1 cellular context compared by ENCODE assay signal in the genomic region with DNA sequence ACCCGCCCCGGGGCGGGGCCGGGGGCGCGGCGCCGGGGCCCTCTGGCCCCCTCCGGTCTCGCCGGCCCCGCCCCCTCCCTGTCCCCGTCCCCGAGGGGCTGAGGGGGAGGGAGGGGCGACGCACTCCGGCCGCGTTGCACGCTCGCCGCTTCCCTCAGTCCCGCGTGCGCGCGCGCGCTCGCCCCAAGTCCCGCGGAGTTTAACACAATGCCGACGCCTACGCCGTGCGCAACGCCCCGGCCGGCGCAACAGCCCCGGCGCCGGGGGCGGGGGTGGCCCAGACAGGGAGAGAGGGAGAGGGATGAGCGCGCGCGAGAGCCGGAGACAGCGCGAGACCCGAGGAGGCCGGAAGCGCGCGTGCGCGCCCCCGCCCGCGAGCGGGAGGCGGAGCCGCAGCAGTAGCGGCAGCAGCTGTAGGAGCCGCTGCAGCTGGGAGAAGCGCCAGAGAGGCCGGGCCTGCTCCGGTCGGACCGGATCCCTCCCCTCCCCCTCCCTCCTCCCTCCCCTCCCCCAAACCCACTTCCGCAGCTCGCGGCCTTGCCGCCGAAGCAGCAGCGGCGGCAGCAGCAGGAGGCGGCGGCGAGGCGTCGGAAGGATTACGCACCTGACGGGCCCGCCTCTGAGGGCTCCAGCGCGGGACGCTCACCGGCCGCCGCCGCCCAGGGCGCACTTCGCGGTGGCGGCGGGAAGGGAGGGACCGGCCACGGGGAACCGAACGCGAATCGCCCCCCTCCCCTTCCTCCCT.
TF ChIP-seq lines count a peak whose summit lies in the region.

No MANE protein-coding gene starts in this region.

TF ChIP-seq in HEK293, 187 proteins besides CTCF, POLR2A, EP300 and RAD21 (continued from another document and continues in another):
- TF ChIP-seq, protein P1, sequence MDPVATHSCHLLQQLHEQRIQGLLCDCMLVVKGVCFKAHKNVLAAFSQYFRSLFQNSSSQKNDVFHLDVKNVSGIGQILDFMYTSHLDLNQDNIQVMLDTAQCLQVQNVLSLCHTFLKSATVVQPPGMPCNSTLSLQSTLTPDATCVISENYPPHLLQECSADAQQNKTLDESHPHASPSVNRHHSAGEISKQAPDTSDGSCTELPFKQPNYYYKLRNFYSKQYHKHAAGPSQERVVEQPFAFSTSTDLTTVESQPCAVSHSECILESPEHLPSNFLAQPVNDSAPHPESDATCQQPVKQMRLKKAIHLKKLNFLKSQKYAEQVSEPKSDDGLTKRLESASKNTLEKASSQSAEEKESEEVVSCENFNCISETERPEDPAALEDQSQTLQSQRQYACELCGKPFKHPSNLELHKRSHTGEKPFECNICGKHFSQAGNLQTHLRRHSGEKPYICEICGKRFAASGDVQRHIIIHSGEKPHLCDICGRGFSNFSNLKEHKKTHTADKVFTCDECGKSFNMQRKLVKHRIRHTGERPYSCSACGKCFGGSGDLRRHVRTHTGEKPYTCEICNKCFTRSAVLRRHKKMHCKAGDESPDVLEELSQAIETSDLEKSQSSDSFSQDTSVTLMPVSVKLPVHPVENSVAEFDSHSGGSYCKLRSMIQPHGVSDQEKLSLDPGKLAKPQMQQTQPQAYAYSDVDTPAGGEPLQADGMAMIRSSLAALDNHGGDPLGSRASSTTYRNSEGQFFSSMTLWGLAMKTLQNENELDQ (tag by site-specific recombination; IDR thresholded peaks at IDR 0.05; ENCODE audit: low read depth) = no peak
- TF ChIP-seq ZNF549 (tag by site-specific recombination; IDR thresholded peaks at IDR 0.05) (no peak), ZNF221 (tag by site-specific recombination; IDR thresholded peaks at IDR 0.05; ENCODE audit: borderline replicate concordance) (no peak), ZNF266 (tag by site-specific recombination; IDR thresholded peaks at IDR 0.05; ENCODE audit: low read depth) (no peak), ZFP69B (tag by site-specific recombination; IDR thresholded peaks at IDR 0.05) (no peak), ZNF830 (tag by site-specific recombination; IDR thresholded peaks at IDR 0.05; ENCODE audit: low read depth) (no peak), ZNF366 (tag by site-specific recombination; conservative IDR thresholded peaks at IDR 0.05) (peak; percentile 60), ZNF114 (tag by site-specific recombination; IDR thresholded peaks at IDR 0.05) (no peak), GLIS2 (tag by site-specific recombination; IDR thresholded peaks at IDR 0.05) (no peak), ZNF747 (tag by site-specific recombination; IDR thresholded peaks at IDR 0.05) (no peak), ZNF560 (tag by site-specific recombination; IDR thresholded peaks at IDR 0.05; ENCODE audit: borderline replicate concordance) (no peak), ZNF112 (tag by site-specific recombination; IDR thresholded peaks at IDR 0.05) (no peak), ZNF223 (tag by site-specific recombination; IDR thresholded peaks at IDR 0.05) (no peak), ZNF2 (tag by site-specific recombination; IDR thresholded peaks at IDR 0.05) (no peak), ZNF501 (tag by site-specific recombination; IDR thresholded peaks at IDR 0.05) (no peak), ZNF768 (tag by site-specific recombination; IDR thresholded peaks at IDR 0.05) (no peak), KLF1 (tag by site-specific recombination; IDR thresholded peaks at IDR 0.05) (peak; percentile 10; the same call in 1 of the 2 replicates)
- TF ChIP-seq, protein P2, sequence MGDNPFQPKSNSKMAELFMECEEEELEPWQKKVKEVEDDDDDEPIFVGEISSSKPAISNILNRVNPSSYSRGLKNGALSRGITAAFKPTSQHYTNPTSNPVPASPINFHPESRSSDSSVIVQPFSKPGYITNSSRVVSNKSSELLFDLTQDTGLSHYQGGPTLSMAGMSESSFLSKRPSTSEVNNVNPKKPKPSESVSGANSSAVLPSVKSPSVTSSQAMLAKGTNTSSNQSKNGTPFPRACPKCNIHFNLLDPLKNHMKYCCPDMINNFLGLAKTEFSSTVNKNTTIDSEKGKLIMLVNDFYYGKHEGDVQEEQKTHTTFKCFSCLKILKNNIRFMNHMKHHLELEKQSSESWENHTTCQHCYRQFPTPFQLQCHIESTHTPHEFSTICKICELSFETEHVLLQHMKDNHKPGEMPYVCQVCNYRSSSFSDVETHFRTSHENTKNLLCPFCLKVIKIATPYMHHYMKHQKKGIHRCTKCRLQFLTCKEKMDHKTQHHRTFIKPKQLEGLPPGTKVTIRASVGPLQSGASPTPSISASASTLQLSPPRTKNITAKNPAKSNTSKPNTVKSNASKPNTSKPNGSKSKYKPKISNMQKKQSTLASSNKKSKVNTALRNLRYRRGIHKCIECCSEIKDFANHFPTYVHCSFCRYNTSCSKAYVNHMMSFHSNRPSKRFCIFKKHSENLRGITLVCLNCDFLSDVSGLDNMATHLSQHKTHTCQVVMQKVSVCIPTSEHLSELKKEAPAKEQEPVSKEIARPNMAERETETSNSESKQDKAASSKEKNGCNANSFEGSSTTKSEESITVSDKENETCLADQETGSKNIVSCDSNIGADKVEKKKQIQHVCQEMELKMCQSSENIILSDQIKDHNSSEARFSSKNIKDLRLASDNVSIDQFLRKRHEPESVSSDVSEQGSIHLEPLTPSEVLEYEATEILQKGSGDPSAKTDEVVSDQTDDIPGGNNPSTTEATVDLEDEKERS (tag by site-specific recombination; IDR thresholded peaks at IDR 0.05) = no peak
- TF ChIP-seq, protein P3, sequence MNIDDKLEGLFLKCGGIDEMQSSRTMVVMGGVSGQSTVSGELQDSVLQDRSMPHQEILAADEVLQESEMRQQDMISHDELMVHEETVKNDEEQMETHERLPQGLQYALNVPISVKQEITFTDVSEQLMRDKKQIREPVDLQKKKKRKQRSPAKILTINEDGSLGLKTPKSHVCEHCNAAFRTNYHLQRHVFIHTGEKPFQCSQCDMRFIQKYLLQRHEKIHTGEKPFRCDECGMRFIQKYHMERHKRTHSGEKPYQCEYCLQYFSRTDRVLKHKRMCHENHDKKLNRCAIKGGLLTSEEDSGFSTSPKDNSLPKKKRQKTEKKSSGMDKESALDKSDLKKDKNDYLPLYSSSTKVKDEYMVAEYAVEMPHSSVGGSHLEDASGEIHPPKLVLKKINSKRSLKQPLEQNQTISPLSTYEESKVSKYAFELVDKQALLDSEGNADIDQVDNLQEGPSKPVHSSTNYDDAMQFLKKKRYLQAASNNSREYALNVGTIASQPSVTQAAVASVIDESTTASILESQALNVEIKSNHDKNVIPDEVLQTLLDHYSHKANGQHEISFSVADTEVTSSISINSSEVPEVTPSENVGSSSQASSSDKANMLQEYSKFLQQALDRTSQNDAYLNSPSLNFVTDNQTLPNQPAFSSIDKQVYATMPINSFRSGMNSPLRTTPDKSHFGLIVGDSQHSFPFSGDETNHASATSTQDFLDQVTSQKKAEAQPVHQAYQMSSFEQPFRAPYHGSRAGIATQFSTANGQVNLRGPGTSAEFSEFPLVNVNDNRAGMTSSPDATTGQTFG (tag by site-specific recombination; IDR thresholded peaks at IDR 0.05; ENCODE audit: borderline replicate concordance) = no peak
- TF ChIP-seq, protein P4, sequence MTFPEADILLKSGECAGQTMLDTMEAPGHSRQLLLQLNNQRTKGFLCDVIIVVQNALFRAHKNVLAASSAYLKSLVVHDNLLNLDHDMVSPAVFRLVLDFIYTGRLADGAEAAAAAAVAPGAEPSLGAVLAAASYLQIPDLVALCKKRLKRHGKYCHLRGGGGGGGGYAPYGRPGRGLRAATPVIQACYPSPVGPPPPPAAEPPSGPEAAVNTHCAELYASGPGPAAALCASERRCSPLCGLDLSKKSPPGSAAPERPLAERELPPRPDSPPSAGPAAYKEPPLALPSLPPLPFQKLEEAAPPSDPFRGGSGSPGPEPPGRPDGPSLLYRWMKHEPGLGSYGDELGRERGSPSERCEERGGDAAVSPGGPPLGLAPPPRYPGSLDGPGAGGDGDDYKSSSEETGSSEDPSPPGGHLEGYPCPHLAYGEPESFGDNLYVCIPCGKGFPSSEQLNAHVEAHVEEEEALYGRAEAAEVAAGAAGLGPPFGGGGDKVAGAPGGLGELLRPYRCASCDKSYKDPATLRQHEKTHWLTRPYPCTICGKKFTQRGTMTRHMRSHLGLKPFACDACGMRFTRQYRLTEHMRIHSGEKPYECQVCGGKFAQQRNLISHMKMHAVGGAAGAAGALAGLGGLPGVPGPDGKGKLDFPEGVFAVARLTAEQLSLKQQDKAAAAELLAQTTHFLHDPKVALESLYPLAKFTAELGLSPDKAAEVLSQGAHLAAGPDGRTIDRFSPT (tag by site-specific recombination; IDR thresholded peaks at IDR 0.05) = no peak
- TF ChIP-seq, protein P5, sequence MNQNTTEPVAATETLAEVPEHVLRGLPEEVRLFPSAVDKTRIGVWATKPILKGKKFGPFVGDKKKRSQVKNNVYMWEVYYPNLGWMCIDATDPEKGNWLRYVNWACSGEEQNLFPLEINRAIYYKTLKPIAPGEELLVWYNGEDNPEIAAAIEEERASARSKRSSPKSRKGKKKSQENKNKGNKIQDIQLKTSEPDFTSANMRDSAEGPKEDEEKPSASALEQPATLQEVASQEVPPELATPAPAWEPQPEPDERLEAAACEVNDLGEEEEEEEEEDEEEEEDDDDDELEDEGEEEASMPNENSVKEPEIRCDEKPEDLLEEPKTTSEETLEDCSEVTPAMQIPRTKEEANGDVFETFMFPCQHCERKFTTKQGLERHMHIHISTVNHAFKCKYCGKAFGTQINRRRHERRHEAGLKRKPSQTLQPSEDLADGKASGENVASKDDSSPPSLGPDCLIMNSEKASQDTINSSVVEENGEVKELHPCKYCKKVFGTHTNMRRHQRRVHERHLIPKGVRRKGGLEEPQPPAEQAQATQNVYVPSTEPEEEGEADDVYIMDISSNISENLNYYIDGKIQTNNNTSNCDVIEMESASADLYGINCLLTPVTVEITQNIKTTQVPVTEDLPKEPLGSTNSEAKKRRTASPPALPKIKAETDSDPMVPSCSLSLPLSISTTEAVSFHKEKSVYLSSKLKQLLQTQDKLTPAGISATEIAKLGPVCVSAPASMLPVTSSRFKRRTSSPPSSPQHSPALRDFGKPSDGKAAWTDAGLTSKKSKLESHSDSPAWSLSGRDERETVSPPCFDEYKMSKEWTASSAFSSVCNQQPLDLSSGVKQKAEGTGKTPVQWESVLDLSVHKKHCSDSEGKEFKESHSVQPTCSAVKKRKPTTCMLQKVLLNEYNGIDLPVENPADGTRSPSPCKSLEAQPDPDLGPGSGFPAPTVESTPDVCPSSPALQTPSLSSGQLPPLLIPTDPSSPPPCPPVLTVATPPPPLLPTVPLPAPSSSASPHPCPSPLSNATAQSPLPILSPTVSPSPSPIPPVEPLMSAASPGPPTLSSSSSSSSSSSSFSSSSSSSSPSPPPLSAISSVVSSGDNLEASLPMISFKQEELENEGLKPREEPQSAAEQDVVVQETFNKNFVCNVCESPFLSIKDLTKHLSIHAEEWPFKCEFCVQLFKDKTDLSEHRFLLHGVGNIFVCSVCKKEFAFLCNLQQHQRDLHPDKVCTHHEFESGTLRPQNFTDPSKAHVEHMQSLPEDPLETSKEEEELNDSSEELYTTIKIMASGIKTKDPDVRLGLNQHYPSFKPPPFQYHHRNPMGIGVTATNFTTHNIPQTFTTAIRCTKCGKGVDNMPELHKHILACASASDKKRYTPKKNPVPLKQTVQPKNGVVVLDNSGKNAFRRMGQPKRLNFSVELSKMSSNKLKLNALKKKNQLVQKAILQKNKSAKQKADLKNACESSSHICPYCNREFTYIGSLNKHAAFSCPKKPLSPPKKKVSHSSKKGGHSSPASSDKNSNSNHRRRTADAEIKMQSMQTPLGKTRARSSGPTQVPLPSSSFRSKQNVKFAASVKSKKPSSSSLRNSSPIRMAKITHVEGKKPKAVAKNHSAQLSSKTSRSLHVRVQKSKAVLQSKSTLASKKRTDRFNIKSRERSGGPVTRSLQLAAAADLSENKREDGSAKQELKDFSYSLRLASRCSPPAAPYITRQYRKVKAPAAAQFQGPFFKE (tag by site-specific recombination; IDR thresholded peaks at IDR 0.05; ENCODE audit: borderline replicate concordance) = no peak
- TF ChIP-seq, protein P6, sequence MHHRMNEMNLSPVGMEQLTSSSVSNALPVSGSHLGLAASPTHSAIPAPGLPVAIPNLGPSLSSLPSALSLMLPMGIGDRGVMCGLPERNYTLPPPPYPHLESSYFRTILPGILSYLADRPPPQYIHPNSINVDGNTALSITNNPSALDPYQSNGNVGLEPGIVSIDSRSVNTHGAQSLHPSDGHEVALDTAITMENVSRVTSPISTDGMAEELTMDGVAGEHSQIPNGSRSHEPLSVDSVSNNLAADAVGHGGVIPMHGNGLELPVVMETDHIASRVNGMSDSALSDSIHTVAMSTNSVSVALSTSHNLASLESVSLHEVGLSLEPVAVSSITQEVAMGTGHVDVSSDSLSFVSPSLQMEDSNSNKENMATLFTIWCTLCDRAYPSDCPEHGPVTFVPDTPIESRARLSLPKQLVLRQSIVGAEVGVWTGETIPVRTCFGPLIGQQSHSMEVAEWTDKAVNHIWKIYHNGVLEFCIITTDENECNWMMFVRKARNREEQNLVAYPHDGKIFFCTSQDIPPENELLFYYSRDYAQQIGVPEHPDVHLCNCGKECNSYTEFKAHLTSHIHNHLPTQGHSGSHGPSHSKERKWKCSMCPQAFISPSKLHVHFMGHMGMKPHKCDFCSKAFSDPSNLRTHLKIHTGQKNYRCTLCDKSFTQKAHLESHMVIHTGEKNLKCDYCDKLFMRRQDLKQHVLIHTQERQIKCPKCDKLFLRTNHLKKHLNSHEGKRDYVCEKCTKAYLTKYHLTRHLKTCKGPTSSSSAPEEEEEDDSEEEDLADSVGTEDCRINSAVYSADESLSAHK (tag by site-specific recombination; IDR thresholded peaks at IDR 0.05) = no peak
- TF ChIP-seq, protein P7, sequence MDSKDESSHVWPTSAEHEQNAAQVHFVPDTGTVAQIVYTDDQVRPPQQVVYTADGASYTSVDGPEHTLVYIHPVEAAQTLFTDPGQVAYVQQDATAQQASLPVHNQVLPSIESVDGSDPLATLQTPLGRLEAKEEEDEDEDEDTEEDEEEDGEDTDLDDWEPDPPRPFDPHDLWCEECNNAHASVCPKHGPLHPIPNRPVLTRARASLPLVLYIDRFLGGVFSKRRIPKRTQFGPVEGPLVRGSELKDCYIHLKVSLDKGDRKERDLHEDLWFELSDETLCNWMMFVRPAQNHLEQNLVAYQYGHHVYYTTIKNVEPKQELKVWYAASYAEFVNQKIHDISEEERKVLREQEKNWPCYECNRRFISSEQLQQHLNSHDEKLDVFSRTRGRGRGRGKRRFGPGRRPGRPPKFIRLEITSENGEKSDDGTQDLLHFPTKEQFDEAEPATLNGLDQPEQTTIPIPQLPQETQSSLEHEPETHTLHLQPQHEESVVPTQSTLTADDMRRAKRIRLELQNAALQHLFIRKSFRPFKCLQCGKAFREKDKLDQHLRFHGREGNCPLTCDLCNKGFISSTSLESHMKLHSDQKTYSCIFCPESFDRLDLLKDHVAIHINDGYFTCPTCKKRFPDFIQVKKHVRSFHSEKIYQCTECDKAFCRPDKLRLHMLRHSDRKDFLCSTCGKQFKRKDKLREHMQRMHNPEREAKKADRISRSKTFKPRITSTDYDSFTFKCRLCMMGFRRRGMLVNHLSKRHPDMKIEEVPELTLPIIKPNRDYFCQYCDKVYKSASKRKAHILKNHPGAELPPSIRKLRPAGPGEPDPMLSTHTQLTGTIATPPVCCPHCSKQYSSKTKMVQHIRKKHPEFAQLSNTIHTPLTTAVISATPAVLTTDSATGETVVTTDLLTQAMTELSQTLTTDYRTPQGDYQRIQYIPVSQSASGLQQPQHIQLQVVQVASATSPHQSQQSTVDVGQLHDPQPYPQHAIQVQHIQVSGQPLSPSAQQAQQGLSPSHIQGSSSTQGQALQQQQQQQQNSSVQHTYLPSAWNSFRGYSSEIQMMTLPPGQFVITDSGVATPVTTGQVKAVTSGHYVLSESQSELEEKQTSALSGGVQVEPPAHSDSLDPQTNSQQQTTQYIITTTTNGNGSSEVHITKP (tag by site-specific recombination; IDR thresholded peaks at IDR 0.05) = peak; percentile 76
- TF ChIP-seq, protein P8, sequence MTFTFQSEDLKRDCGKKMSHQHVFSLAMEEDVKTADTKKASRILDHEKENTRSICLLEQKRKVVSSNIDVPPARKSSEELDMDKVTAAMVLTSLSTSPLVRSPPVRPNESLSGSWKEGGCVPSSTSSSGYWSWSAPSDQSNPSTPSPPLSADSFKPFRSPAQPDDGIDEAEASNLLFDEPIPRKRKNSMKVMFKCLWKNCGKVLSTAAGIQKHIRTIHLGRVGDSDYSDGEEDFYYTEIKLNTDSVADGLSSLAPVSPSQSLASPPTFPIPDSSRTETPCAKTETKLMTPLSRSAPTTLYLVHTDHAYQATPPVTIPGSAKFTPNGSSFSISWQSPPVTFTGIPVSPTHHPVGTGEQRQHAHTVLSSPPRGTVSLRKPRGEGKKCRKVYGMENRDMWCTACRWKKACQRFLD (tag by site-specific recombination; IDR thresholded peaks at IDR 0.05) = no peak
